In the genomic region with DNA sequence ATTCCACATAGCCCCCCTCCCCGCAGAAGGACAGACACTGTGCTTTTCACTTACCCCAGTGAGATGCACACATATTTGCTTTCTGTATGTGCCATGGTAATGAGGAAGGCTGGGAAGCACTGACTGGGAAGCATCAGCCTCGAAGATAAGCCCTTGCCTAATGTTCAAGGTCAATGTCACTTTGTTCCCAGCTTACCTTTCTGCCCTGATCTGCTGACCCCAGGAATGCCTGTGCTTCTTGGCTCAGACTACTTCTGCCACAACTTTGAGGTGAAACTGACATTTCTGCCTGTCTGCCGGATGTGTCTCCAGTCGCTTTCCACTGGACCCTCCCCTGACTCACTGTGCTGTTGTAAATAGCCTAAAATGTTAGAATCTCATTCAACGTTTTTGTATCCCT, we compare ENCODE assay signal across 1 cellular context.
TF ChIP-seq lines count a peak whose summit lies in the region.

No MANE protein-coding gene starts in this region.

TF ChIP-seq in HepG2, 621 proteins besides CTCF, POLR2A, EP300 and RAD21 (continued from another document and continues in another):
- TF ChIP-seq, protein P1, sequence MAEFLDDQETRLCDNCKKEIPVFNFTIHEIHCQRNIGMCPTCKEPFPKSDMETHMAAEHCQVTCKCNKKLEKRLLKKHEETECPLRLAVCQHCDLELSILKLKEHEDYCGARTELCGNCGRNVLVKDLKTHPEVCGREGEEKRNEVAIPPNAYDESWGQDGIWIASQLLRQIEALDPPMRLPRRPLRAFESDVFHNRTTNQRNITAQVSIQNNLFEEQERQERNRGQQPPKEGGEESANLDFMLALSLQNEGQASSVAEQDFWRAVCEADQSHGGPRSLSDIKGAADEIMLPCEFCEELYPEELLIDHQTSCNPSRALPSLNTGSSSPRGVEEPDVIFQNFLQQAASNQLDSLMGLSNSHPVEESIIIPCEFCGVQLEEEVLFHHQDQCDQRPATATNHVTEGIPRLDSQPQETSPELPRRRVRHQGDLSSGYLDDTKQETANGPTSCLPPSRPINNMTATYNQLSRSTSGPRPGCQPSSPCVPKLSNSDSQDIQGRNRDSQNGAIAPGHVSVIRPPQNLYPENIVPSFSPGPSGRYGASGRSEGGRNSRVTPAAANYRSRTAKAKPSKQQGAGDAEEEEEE (CRISPR knock-in tag; IDR thresholded peaks at IDR 0.05; ENCODE audit: borderline replicate concordance) = no peak
- TF ChIP-seq TBL1XR1 (IDR thresholded peaks at IDR 0.05; ENCODE audit: borderline replicate concordance, low read length, partially characterized antibody) = peak; percentile 77
- no peak for TF ChIP-seq ZNF543 (CRISPR knock-in tag; IDR thresholded peaks at IDR 0.05)
- TF ChIP-seq, protein P2, sequence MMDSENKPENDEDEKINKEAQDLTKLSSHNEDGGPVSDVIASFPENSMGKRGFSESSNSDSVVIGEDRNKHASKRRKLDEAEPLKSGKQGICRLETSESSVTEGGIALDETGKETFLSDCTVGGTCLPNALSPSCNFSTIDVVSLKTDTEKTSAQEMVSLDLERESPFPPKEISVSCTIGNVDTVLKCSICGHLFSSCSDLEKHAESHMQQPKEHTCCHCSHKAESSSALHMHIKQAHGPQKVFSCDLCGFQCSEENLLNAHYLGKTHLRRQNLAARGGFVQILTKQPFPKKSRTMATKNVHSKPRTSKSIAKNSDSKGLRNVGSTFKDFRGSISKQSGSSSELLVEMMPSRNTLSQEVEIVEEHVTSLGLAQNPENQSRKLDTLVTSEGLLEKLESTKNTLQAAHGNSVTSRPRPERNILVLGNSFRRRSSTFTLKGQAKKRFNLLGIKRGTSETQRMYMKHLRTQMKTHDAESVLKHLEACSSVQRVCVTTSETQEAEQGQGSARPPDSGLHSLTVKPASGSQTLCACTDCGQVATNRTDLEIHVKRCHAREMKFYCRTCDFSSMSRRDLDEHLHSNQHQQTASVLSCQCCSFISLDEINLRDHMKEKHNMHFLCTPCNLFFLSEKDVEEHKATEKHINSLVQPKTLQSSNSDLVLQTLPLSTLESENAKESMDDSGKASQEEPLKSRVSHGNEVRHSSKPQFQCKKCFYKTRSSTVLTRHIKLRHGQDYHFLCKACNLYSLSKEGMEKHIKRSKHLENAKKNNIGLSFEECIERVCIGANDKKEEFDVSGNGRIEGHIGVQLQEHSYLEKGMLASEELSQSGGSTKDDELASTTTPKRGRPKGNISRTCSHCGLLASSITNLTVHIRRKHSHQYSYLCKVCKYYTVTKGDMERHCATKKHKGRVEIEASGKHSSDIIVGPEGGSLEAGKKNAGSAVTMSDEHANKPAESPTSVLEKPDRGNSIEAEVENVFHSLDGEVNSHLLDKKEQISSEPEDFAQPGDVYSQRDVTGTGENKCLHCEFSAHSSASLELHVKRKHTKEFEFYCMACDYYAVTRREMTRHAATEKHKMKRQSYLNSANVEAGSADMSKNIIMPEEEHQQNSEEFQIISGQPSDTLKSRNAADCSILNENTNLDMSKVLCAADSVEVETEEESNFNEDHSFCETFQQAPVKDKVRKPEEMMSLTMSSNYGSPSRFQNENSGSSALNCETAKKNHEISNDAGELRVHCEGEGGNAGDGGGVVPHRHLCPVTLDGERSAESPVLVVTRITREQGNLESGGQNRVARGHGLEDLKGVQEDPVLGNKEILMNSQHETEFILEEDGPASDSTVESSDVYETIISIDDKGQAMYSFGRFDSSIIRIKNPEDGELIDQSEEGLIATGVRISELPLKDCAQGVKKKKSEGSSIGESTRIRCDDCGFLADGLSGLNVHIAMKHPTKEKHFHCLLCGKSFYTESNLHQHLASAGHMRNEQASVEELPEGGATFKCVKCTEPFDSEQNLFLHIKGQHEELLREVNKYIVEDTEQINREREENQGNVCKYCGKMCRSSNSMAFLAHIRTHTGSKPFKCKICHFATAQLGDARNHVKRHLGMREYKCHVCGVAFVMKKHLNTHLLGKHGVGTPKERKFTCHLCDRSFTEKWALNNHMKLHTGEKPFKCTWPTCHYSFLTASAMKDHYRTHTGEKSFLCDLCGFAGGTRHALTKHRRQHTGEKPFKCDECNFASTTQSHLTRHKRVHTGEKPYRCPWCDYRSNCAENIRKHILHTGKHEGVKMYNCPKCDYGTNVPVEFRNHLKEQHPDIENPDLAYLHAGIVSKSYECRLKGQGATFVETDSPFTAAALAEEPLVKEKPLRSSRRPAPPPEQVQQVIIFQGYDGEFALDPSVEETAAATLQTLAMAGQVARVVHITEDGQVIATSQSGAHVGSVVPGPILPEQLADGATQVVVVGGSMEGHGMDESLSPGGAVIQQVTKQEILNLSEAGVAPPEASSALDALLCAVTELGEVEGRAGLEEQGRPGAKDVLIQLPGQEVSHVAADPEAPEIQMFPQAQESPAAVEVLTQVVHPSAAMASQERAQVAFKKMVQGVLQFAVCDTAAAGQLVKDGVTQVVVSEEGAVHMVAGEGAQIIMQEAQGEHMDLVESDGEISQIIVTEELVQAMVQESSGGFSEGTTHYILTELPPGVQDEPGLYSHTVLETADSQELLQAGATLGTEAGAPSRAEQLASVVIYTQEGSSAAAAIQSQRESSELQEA (CRISPR knock-in tag; IDR thresholded peaks at IDR 0.05; ENCODE audit: not compliant biosample characterization) = no peak
- no peak for TF ChIP-seq HCFC1 (IDR thresholded peaks at IDR 0.05; ENCODE audit: low read depth, low read length)
- no peak for TF ChIP-seq XRCC5 (optimal IDR thresholded peaks at IDR 0.05; ENCODE audit: low read length)
- TF ChIP-seq MXI1 (IDR thresholded peaks at IDR 0.05; ENCODE audit: borderline replicate concordance, low read depth, low read length) = no peak
- TF ChIP-seq NR2F1 (CRISPR knock-in tag; IDR thresholded peaks at IDR 0.05) = 0 out of 4 replicates have a peak, but pooled peaks have one; percentile 27 to 41
- no peak for TF ChIP-seq XBP1 (CRISPR knock-in tag; IDR thresholded peaks at IDR 0.05)
- peak; percentile 40 for TF ChIP-seq TCF7 (IDR thresholded peaks at IDR 0.05; ENCODE audit: low read depth)
- TF ChIP-seq, protein P3, sequence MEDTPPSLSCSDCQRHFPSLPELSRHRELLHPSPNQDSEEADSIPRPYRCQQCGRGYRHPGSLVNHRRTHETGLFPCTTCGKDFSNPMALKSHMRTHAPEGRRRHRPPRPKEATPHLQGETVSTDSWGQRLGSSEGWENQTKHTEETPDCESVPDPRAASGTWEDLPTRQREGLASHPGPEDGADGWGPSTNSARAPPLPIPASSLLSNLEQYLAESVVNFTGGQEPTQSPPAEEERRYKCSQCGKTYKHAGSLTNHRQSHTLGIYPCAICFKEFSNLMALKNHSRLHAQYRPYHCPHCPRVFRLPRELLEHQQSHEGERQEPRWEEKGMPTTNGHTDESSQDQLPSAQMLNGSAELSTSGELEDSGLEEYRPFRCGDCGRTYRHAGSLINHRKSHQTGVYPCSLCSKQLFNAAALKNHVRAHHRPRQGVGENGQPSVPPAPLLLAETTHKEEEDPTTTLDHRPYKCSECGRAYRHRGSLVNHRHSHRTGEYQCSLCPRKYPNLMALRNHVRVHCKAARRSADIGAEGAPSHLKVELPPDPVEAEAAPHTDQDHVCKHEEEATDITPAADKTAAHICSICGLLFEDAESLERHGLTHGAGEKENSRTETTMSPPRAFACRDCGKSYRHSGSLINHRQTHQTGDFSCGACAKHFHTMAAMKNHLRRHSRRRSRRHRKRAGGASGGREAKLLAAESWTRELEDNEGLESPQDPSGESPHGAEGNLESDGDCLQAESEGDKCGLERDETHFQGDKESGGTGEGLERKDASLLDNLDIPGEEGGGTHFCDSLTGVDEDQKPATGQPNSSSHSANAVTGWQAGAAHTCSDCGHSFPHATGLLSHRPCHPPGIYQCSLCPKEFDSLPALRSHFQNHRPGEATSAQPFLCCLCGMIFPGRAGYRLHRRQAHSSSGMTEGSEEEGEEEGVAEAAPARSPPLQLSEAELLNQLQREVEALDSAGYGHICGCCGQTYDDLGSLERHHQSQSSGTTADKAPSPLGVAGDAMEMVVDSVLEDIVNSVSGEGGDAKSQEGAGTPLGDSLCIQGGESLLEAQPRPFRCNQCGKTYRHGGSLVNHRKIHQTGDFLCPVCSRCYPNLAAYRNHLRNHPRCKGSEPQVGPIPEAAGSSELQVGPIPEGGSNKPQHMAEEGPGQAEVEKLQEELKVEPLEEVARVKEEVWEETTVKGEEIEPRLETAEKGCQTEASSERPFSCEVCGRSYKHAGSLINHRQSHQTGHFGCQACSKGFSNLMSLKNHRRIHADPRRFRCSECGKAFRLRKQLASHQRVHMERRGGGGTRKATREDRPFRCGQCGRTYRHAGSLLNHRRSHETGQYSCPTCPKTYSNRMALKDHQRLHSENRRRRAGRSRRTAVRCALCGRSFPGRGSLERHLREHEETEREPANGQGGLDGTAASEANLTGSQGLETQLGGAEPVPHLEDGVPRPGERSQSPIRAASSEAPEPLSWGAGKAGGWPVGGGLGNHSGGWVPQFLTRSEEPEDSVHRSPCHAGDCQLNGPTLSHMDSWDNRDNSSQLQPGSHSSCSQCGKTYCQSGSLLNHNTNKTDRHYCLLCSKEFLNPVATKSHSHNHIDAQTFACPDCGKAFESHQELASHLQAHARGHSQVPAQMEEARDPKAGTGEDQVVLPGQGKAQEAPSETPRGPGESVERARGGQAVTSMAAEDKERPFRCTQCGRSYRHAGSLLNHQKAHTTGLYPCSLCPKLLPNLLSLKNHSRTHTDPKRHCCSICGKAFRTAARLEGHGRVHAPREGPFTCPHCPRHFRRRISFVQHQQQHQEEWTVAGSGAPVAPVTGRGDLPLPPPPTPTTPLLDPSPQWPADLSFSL (CRISPR knock-in tag; IDR thresholded peaks at IDR 0.05) = no peak
- TF ChIP-seq TAF15 (IDR thresholded peaks at IDR 0.05; ENCODE audit: low read depth, low read length, poor library complexity, severe bottlenecking) = no peak
- TF ChIP-seq RBFOX2 (IDR thresholded peaks at IDR 0.05; ENCODE audit: low read depth, low read length) = no peak
- TF ChIP-seq, protein P4, sequence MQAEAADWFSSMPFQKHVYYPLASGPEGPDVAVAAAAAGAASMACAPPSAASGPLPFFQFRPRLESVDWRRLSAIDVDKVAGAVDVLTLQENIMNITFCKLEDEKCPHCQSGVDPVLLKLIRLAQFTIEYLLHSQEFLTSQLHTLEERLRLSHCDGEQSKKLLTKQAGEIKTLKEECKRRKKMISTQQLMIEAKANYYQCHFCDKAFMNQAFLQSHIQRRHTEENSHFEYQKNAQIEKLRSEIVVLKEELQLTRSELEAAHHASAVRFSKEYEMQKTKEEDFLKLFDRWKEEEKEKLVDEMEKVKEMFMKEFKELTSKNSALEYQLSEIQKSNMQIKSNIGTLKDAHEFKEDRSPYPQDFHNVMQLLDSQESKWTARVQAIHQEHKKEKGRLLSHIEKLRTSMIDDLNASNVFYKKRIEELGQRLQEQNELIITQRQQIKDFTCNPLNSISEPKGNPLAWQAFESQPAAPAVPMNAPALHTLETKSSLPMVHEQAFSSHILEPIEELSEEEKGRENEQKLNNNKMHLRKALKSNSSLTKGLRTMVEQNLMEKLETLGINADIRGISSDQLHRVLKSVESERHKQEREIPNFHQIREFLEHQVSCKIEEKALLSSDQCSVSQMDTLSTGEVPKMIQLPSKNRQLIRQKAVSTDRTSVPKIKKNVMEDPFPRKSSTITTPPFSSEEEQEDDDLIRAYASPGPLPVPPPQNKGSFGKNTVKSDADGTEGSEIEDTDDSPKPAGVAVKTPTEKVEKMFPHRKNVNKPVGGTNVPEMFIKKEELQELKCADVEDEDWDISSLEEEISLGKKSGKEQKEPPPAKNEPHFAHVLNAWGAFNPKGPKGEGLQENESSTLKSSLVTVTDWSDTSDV (CRISPR knock-in tag; IDR thresholded peaks at IDR 0.05) = no peak
- no peak for TF ChIP-seq FOXP1 (IDR thresholded peaks at IDR 0.05)
- no peak for TF ChIP-seq FOXP1 (CRISPR knock-in tag; IDR thresholded peaks at IDR 0.05)
- no peak for TF ChIP-seq ISX (CRISPR knock-in tag; conservative IDR thresholded peaks at IDR 0.05)
- no peak for TF ChIP-seq DR1 (CRISPR knock-in tag; IDR thresholded peaks at IDR 0.05)
- TF ChIP-seq, protein P5, sequence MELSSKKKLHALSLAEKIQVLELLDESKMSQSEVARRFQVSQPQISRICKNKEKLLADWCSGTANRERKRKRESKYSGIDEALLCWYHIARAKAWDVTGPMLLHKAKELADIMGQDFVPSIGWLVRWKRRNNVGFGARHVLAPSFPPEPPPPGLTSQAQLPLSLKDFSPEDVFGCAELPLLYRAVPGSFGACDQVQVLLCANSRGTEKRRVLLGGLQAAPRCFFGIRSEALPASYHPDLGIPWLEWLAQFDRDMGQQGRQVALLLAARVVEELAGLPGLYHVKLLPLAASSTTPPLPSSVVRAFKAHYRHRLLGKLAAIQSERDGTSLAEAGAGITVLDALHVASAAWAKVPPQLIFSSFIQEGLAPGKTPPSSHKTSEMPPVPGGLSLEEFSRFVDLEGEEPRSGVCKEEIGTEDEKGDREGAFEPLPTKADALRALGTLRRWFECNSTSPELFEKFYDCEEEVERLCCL (CRISPR knock-in tag; IDR thresholded peaks at IDR 0.05; ENCODE audit: borderline replicate concordance) = no peak
- TF ChIP-seq ZFP82 (CRISPR knock-in tag; IDR thresholded peaks at IDR 0.05; ENCODE audit: borderline replicate concordance) = no peak
- no peak for TF ChIP-seq ZFYVE20 (CRISPR knock-in tag; IDR thresholded peaks at IDR 0.05; ENCODE audit: borderline replicate concordance, low read depth)
- no peak for TF ChIP-seq CENPX (CRISPR knock-in tag; IDR thresholded peaks at IDR 0.05)
- no peak for TF ChIP-seq ZNF333 (CRISPR knock-in tag; IDR thresholded peaks at IDR 0.05; ENCODE audit: borderline replicate concordance)
- TF ChIP-seq SMYD3 (CRISPR knock-in tag; IDR thresholded peaks at IDR 0.05) = no peak
- TF ChIP-seq FOXO1 (CRISPR knock-in tag; IDR thresholded peaks at IDR 0.05) = no peak
- TF ChIP-seq ZNF33B (CRISPR knock-in tag; IDR thresholded peaks at IDR 0.05) = no peak
- no peak for TF ChIP-seq SRSF1 (optimal IDR thresholded peaks at IDR 0.05; ENCODE audit: low read depth, low read length)
- no peak for TF ChIP-seq MEIS2 (CRISPR knock-in tag; IDR thresholded peaks at IDR 0.05)
- TF ChIP-seq, protein P6, sequence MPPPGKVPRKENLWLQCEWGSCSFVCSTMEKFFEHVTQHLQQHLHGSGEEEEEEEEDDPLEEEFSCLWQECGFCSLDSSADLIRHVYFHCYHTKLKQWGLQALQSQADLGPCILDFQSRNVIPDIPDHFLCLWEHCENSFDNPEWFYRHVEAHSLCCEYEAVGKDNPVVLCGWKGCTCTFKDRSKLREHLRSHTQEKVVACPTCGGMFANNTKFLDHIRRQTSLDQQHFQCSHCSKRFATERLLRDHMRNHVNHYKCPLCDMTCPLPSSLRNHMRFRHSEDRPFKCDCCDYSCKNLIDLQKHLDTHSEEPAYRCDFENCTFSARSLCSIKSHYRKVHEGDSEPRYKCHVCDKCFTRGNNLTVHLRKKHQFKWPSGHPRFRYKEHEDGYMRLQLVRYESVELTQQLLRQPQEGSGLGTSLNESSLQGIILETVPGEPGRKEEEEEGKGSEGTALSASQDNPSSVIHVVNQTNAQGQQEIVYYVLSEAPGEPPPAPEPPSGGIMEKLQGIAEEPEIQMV (CRISPR knock-in tag; IDR thresholded peaks at IDR 0.05; ENCODE audit: low read depth) = no peak
- TF ChIP-seq PHB2 (IDR thresholded peaks at IDR 0.05; ENCODE audit: partially characterized antibody) = no peak
- TF ChIP-seq ZNF781 (CRISPR knock-in tag; IDR thresholded peaks at IDR 0.05; ENCODE audit: borderline replicate concordance, not compliant biosample characterization) = no peak
- no peak for TF ChIP-seq ZNF367 (CRISPR knock-in tag; IDR thresholded peaks at IDR 0.05; ENCODE audit: borderline replicate concordance)
- TF ChIP-seq HOXA5 (CRISPR knock-in tag; IDR thresholded peaks at IDR 0.05) = no peak
- no peak for TF ChIP-seq PHF5A (CRISPR knock-in tag; IDR thresholded peaks at IDR 0.05; ENCODE audit: low read depth, unreplicated experiment)
- no peak for TF ChIP-seq FOXA1 (IDR thresholded peaks at IDR 0.05)
- TF ChIP-seq FOXA1 (CRISPR knock-in tag; IDR thresholded peaks at IDR 0.05) = no peak
- TF ChIP-seq ZNF34 (CRISPR knock-in tag; IDR thresholded peaks at IDR 0.05; ENCODE audit: borderline replicate concordance) = no peak
